In the genomic region with DNA sequence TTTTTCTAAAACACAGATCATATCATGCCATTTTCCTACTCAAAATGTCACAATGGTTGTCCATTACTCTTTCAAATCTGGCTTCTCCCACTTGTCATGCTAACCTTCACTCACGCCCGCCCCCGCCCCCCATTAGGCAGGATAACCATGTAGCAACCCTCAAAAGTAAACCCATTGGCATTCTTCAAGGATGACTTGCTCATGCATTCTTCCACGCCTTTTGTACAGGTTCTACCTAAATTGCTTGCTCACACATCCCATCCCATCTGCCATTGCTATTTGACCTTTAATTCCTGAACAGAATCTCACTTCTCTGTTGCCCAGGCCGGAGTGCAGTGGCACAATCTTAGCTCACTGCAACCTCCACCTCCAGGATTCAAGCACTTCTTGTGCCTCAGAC, we compare ENCODE assay signal across 9 cellular contexts.
"Had no signal": no experiment of that assay in that cellular context is flagged by ENCODE, and none has a peak within 500 bp of the region (broad histone marks: within the 10 kb centered on the region; RNA-seq: fewer than 3 reads in every experiment).

No MANE protein-coding gene starts in this region.

- FAIRE-seq: H54, HTR-8/SVneo, K562 had no signal

- DNase-seq: GM23248, GOT3, H9, HCEC 1CT, IMR-90, KG1 had no signal

- H3K4me3 ChIP-seq: GM23248, K562 had no signal

- H3K27ac ChIP-seq: GM23248 had no signal
